In the genomic region with DNA sequence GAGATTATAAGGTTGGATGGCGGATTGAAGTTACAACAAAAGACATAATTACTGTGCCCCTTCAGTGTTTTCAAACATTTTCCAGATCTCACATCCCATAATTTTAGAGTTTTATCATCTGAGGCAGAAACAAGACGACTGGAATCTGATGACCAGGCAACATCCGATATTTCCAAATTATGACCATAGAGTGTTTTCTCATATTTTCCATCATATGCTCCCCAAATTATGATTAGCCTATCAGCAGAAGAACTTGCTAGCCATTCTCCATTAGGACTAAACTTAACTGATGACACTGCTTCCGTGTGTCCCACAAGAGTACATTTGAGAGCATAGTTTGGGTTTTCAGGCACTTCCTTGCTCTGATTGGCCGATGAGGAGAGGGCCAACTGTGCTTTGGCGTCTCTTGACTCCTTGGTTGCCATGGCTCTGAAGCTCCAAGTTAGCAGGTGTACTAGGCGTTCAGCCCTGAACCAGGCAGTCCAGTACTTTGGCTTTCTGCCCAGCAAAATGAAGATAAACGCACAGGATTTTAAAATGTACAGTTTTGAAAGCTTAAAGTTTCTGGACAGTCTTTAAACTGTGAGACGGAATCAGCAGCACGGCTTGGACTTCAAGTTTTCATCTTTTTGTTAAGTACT, we compare ENCODE assay signal across 8 cellular contexts. TPM values are rescaled to one million over a fixed set of nuclear protein-coding genes. Genes with fewer than 3 reads are reported as not detected.
DNase-seq lines count a peak whose midpoint lies in the region; ATAC-seq and TF ChIP-seq lines count a peak whose summit lies in the region.

No MANE protein-coding gene starts in this region.

- peaks cover 6 to 11% of the 10 kb centered on the region in 2 donors for H3K4me1 ChIP-seq in lung (ENCODE audit: control insufficient read depth in 2 of 2, insufficient read depth in 2 of 2, low read length in 2 of 2)
- H3K4me1 ChIP-seq in stomach smooth muscle (ENCODE audit: control insufficient read depth, insufficient read depth, low read length): peaks cover 17% of the 10 kb centered on the region

- no peaks in the 10 kb centered on the region for H3K9me3 ChIP-seq in lung (ENCODE audit: control insufficient read depth in 2 of 2, insufficient read depth in 1 of 2, low read length in 1 of 2)
- H3K9me3 ChIP-seq in stomach smooth muscle (ENCODE audit: control insufficient read depth in 2 of 2, low read length in 2 of 2): no peaks in the 10 kb centered on the region

- peak overlapping the region; percentile 51 for H3K4me3 ChIP-seq in lung
- H3K4me3 ChIP-seq in stomach smooth muscle (ENCODE audit: low read length in 2 of 2): peak overlapping the region; percentile 95 to 98

- H3K27ac Mint-ChIP-seq in activated CD4-positive, alpha-beta T cell treated with anti-CD3 and anti-CD28 coated beads for 36 hours: peak overlapping the region; percentile 96
- peak overlapping the region; percentile 100 for H3K27ac Mint-ChIP-seq in T-cell
- H3K27ac Mint-ChIP-seq in dendritic cell treated with granulocyte-macrophage colony-stimulating factor and Interleukin-4, amounts not matched to agents 40 ng/mL and 50 ng/mL, for 4 days: peak overlapping the region; percentile 94

- no peak for TF ChIP-seq CTCF in lung (IDR thresholded peaks at IDR 0.05; ENCODE audit: control extremely low read depth, extremely low read depth)

- H3K36me3 ChIP-seq in lung (ENCODE audit: control insufficient read depth in 2 of 2, insufficient read depth in 2 of 2, low read length in 2 of 2) (peaks cover 3 to 6% of the 10 kb centered on the region in 2 donors), stomach smooth muscle (ENCODE audit: control insufficient read depth in 2 of 2, insufficient read depth in 2 of 2, low read length in 2 of 2) (peaks cover 6 to 13% of the 10 kb centered on the region in 2 donors)

- WGBS in lung, 2 donors: 21 to 24% methylated on average over 10 of the region's 10 CpGs

- no peaks in the 10 kb centered on the region for H3K27me3 ChIP-seq in lung (ENCODE audit: control insufficient read depth, insufficient read depth)
- H3K27me3 ChIP-seq in stomach smooth muscle (ENCODE audit: control insufficient read depth in 1 of 2, insufficient read depth in 2 of 2, low read length in 2 of 2): no peaks in the 10 kb centered on the region

- peak overlapping the region; percentile 83 to 97 for H3K9ac ChIP-seq in stomach smooth muscle (ENCODE audit: low read length in 2 of 2)

- peak; percentile 61 for ATAC-seq in activated CD4-positive, alpha-beta T cell treated with anti-CD3 and anti-CD28 coated beads for 36 hours
- ATAC-seq in HG03095 (IDR thresholded peaks at IDR 0.05; ENCODE audit: unreplicated experiment) (peak; percentile 54), T-cell (replicated peaks in 1 of 4) (peak; percentile 18 to 29 (median 22)), lung (ENCODE audit: insufficient read depth, low FRiP score) (peak; percentile 36)

- POLR2A ChIA-PET in activated CD4-positive, alpha-beta T cell treated with anti-CD3 and anti-CD28 coated beads for 36 hours (lab: Charles Lee): interaction anchor here (0.5 to 1.3 kb wide), 4 partner anchors 7 to 103 kb away, joined by 3 read pairs; a partner anchor contains a TSS
- POLR2A ChIA-PET in T-cell (lab: Charles Lee): interaction anchor here (0.6 to 2.2 kb wide), 10 partner anchors 23 to 852 kb away, joined by 3 to 14 read pairs (median 3); a partner anchor contains a TSS

- no peaks in the 10 kb centered on the region for H3K9me3 Mint-ChIP-seq in activated CD4-positive, alpha-beta T cell treated with anti-CD3 and anti-CD28 coated beads for 36 hours (ENCODE audit: low read depth)
- peaks cover 0 to 3% (median 0%) of the 10 kb centered on the region in 3 donors for H3K9me3 Mint-ChIP-seq in T-cell
- H3K9me3 Mint-ChIP-seq in dendritic cell treated with granulocyte-macrophage colony-stimulating factor and Interleukin-4, amounts not matched to agents 40 ng/mL and 50 ng/mL, for 4 days: no peaks in the 10 kb centered on the region

- H3K4me3 Mint-ChIP-seq in activated CD4-positive, alpha-beta T cell treated with anti-CD3 and anti-CD28 coated beads for 36 hours: peak overlapping the region; percentile 96
- peak overlapping the region; percentile 95 to 99 (median 99) for H3K4me3 Mint-ChIP-seq in T-cell
- H3K4me3 Mint-ChIP-seq in dendritic cell treated with granulocyte-macrophage colony-stimulating factor and Interleukin-4, amounts not matched to agents 40 ng/mL and 50 ng/mL, for 4 days: peak overlapping the region; percentile 94

- DNase-seq in activated CD4-positive, alpha-beta T cell treated with anti-CD3 and anti-CD28 coated beads for 36 hours: peak; percentile 72
- DNase-seq in activated CD4-positive, alpha-beta T cell treated with anti-CD3 and anti-CD28 coated beads for 1 hour: no peak
- DNase-seq in T-cell (peak in 32 of 34 experiments; percentile 12 to 53 (median 32)), lung (ENCODE audit: low spot score) (peak; percentile 64), GDM1 (lab: John Stamatoyannopoulos, UW) (no peak)

- H3K27ac ChIP-seq in lung (ENCODE audit: low read depth in 1 of 2, low read length in 1 of 2): peak overlapping the region; percentile 55 to 92
- H3K27ac ChIP-seq in stomach smooth muscle (ENCODE audit: low read length): peak overlapping the region; percentile 83

- H3K27me3 Mint-ChIP-seq in activated CD4-positive, alpha-beta T cell treated with anti-CD3 and anti-CD28 coated beads for 36 hours: no peaks in the 10 kb centered on the region
- no peaks in the 10 kb centered on the region for H3K27me3 Mint-ChIP-seq in T-cell
- H3K27me3 Mint-ChIP-seq in dendritic cell treated with granulocyte-macrophage colony-stimulating factor and Interleukin-4, amounts not matched to agents 40 ng/mL and 50 ng/mL, for 4 days: no peaks in the 10 kb centered on the region

- CTCF ChIA-PET in activated CD4-positive, alpha-beta T cell treated with anti-CD3 and anti-CD28 coated beads for 36 hours (lab: Charles Lee): interaction anchor here (1.3 to 3.6 kb wide), 7 partner anchors 8 to 264 kb away, joined by 3 to 22 read pairs (median 7); a partner anchor contains a TSS
- CTCF ChIA-PET in T-cell (lab: Charles Lee): interaction anchor here (0.7 to 4.0 kb wide), 6 partner anchors 22 to 314 kb away, joined by 3 to 59 read pairs (median 3); a partner anchor contains a TSS

- intact Hi-C loops in activated CD4-positive, alpha-beta T cell treated with anti-CD3 and anti-CD28 coated beads for 36 hours (cut with DNase I, micrococcal nuclease): loop anchor here in 1 of 2 experiments (5.0 to 10.0 kb wide), 2 partner anchors 97 to 380 kb away; a partner anchor contains a TSS
- intact Hi-C loops in dendritic cell treated with granulocyte-macrophage colony-stimulating factor and Interleukin-4, amounts not matched to agents 40 ng/mL and 50 ng/mL, for 4 days (cut with micrococcal nuclease): loop anchor here (5.0 to 10.0 kb wide), 2 partner anchors 33 to 100 kb away; a partner anchor contains a TSS

- peaks cover 51% of the 10 kb centered on the region for H3K4me1 Mint-ChIP-seq in activated CD4-positive, alpha-beta T cell treated with anti-CD3 and anti-CD28 coated beads for 36 hours
- peaks cover 45 to 64% (median 63%) of the 10 kb centered on the region in 3 donors for H3K4me1 Mint-ChIP-seq in T-cell
- H3K4me1 Mint-ChIP-seq in dendritic cell treated with granulocyte-macrophage colony-stimulating factor and Interleukin-4, amounts not matched to agents 40 ng/mL and 50 ng/mL, for 4 days (ENCODE audit: low read depth): peaks cover 48% of the 10 kb centered on the region

- H3K36me3 Mint-ChIP-seq in activated CD4-positive, alpha-beta T cell treated with anti-CD3 and anti-CD28 coated beads for 36 hours (ENCODE audit: low read depth): peaks cover 46% of the 10 kb centered on the region
- peaks cover 18% of the 10 kb centered on the region for H3K36me3 Mint-ChIP-seq in T-cell
- peaks cover 58% of the 10 kb centered on the region for H3K36me3 Mint-ChIP-seq in dendritic cell treated with granulocyte-macrophage colony-stimulating factor and Interleukin-4, amounts not matched to agents 40 ng/mL and 50 ng/mL, for 4 days (ENCODE audit: low read depth)

RNA-seq across cellular contexts. Expression of a gene that starts 0.6 kb away (rescaled TPM):
- 1 to 10 TPM; 2.6 to 2.8 TPM for total RNA-seq in activated CD4-positive, alpha-beta T cell treated with anti-CD3 and anti-CD28 coated beads for 36 hours
- total RNA-seq in T-cell (10 to 100 TPM in 3 of 5 donors, 1 to 10 TPM in 2; 5.8 to 11.6 (median 10.0) TPM), lung (1 to 10 TPM; 6.3 to 7.5 TPM)
- polyA plus RNA-seq in lung: 1 to 10 TPM; 2.8 to 3.6 TPM

RNA-seq across cellular contexts. Expression of a gene that starts 31.2 kb away (rescaled TPM):
- total RNA-seq in activated CD4-positive, alpha-beta T cell treated with anti-CD3 and anti-CD28 coated beads for 36 hours: 100 to 1,000 TPM; 163 to 181 TPM
- total RNA-seq in T-cell (10 to 100 TPM; 26.6 to 29.6 (median 28.1) TPM), lung (10 to 100 TPM; 19.2 to 24.8 TPM)
- 100 to 1,000 TPM in 1 of 2 donors, 10 to 100 TPM in 1; 40.1 to 111 TPM for polyA plus RNA-seq in lung

RNA-seq across cellular contexts. Expression of a gene that starts 32.2 kb away (rescaled TPM):
- 100 to 1,000 TPM; 148 to 250 TPM for total RNA-seq in activated CD4-positive, alpha-beta T cell treated with anti-CD3 and anti-CD28 coated beads for 36 hours
- total RNA-seq in T-cell: 10 to 100 TPM; 15.7 to 27.3 (median 23.5) TPM
- 10 to 100 TPM; 17.8 to 20.5 TPM for total RNA-seq in lung
- 10 to 100 TPM; 22.3 to 40.4 TPM for polyA plus RNA-seq in lung

Comparison
In these comparisons a context has a peak if more than half of its experiments do, and no peak if none do; other contexts are left out.
1. DNase-seq: peak in activated CD4-positive, alpha-beta T cell treated with anti-CD3 and anti-CD28 coated beads for 36 hours (single experiment), T-cell (32 of 34) and lung (single experiment); none in activated CD4-positive, alpha-beta T cell treated with anti-CD3 and anti-CD28 coated beads for 1 hour (single experiment) and GDM1 (single experiment).
2. RNA of a gene that starts 31.2 kb away (total RNA-seq): 163 to 181 TPM in activated CD4-positive, alpha-beta T cell treated with anti-CD3 and anti-CD28 coated beads for 36 hours; 26.6 to 29.6 TPM in T-cell and 19.2 to 24.8 TPM in lung; every median in the first group is over 4 times any median in the second.
3. RNA of a gene that starts 32.2 kb away (total RNA-seq): 148 to 250 TPM in activated CD4-positive, alpha-beta T cell treated with anti-CD3 and anti-CD28 coated beads for 36 hours; 15.7 to 27.3 TPM in T-cell and 17.8 to 20.5 TPM in lung; every median in the first group is over 4 times any median in the second.
4. Peak in every context shown above with its lines, with median percentiles within 50 percentile points of each other: ATAC-seq, H3K27ac Mint-ChIP-seq and H3K4me3 Mint-ChIP-seq.